ENCODE assay signal across 8 cellular contexts in the genomic region with DNA sequence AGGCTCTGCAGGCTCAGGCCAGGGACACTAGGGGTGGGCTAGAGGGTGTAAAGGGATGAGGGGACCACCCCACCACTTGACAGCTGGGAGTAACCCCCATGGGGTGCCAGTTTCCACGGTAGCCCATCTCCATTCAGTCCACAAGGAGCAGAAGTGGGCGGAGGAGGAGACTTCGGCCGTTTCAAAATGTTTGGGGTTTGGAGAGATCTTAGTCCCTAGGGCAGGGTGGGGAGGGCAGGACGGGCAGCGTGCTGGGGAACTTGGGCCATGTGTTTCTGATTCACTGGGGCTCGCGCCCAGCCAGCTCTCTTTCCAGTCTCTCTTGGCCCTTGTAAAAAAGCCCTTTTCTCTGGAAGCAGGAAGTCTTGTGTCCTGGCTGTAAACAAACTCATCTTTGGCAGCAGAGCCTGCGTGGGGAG. TPM values are rescaled to one million over a fixed set of nuclear protein-coding genes. Genes with fewer than 3 reads are reported as not detected.
A peak's percentile ranks its signal among the peaks of the same experiment; 100 is the strongest.
DNase-seq lines count a peak whose midpoint lies in the region; ATAC-seq and TF ChIP-seq lines count a peak whose summit lies in the region.

No MANE protein-coding gene starts in this region.

- no peaks in the 10 kb centered on the region for H3K9me3 ChIP-seq in OCI-LY3 (ENCODE audit: insufficient read depth, low read length)

- no peak overlapping the region for H3K27ac ChIP-seq in OCI-LY3 (ENCODE audit: low read length)

- H3K4me1 ChIP-seq in OCI-LY3 (ENCODE audit: low read length) = peaks cover 23% of the 10 kb centered on the region

- no peaks in the 10 kb centered on the region for H3K79me2 ChIP-seq in OCI-LY3 (ENCODE audit: low read length)

- peak overlapping the region; percentile 24; the same call in 1 of the 2 replicates for H2AFZ ChIP-seq in OCI-LY3 (ENCODE audit: low read depth, low read length)

- peak; percentile 91 for DNase-seq in AG09319 (ENCODE audit: extremely low read depth, low read depth)
- DNase-seq in naive B cell = no peak
- no peak for DNase-seq in NCI-H2227 treated with DMSO at 0.1 percent for 48 hours (lab: John Stamatoyannopoulos, UW)
- DNase-seq in T-helper 1 cell = no peak
- DNase-seq in occipital lobe (lab: John Stamatoyannopoulos, UW) = no peak

- H3K27ac Mint-ChIP-seq in naive B cell = peak overlapping the region; percentile 67 to 99 (median 93)

- peak overlapping the region; percentile 51 to 95 (median 87) for H3K4me3 Mint-ChIP-seq in naive B cell

- H3K27me3 ChIP-seq in OCI-LY3 (ENCODE audit: low read depth, low read length) = no peaks in the 10 kb centered on the region

- no peak; the same call in 1 of the 2 replicates for TF ChIP-seq CTCF in AG09319 (IDR thresholded peaks at IDR 0.05; ENCODE audit: low read depth, low read length)
- TF ChIP-seq CTCF in OCI-LY3 (IDR thresholded peaks at IDR 0.05; ENCODE audit: low read depth, low read length) = no peak

- ATAC-seq in esophagus mucosa (peak; percentile 43), naive B cell (ENCODE audit: low read depth in 2 of 2) (no peak), HG02759 (IDR thresholded peaks at IDR 0.05; ENCODE audit: unreplicated experiment) (no peak)

- H3K4me3 ChIP-seq in OCI-LY3 (ENCODE audit: low read length) = peak overlapping the region; percentile 83; the same call in 1 of the 2 replicates

- peak overlapping the region; percentile 100 for H3K4me2 ChIP-seq in OCI-LY3 (ENCODE audit: low read length)

- no peaks in the 10 kb centered on the region for H3K9me3 Mint-ChIP-seq in naive B cell

- no peaks in the 10 kb centered on the region for H4K20me1 ChIP-seq in OCI-LY3 (ENCODE audit: insufficient read depth, low read length)

- H3K36me3 ChIP-seq in OCI-LY3 (replicated peaks; ENCODE audit: low read depth, low read length) = no peaks in the 10 kb centered on the region

- no peaks in the 10 kb centered on the region for H3K27me3 Mint-ChIP-seq in naive B cell

- H3K4me1 Mint-ChIP-seq in naive B cell = peaks cover 30 to 52% (median 48%) of the 10 kb centered on the region in 3 donors

- H3K9ac ChIP-seq in OCI-LY3 (ENCODE audit: low read length) = no peak overlapping the region

- no peaks in the 10 kb centered on the region for H3K36me3 Mint-ChIP-seq in naive B cell

RNA-seq across cellular contexts. Expression of a gene that starts 8.3 kb away (rescaled TPM):
- total RNA-seq in esophagus mucosa (2.6 TPM), occipital lobe (1.2 TPM)
- polyA plus RNA-seq in naive B cell (ENCODE audit: low read depth in 6 of 6) = 1 to 10 TPM in 2 of 6 donors, under 1 TPM in 4; 0.21 to 2.4 (median 0.79) TPM

RNA-seq across cellular contexts. Expression of a gene that starts 10.6 kb away (rescaled TPM):
- total RNA-seq in esophagus mucosa (0.64 TPM), occipital lobe (1.9 TPM)
- polyA plus RNA-seq in naive B cell (ENCODE audit: low read depth in 6 of 6) = 10 to 100 TPM; 21.6 to 54.4 (median 34.3) TPM

RNA-seq across cellular contexts. Expression of a gene that starts 28.0 kb away (rescaled TPM):
- total RNA-seq in esophagus mucosa (36.8 TPM), occipital lobe (2.2 TPM)
- polyA plus RNA-seq in naive B cell (ENCODE audit: low read depth in 6 of 6) = 100 to 1,000 TPM in 1 of 6 donors, 10 to 100 TPM in 5; 44.0 to 148 (median 51.7) TPM

RNA-seq across cellular contexts. Expression of a gene that starts 56.4 kb away (rescaled TPM):
- total RNA-seq in esophagus mucosa = 24.0 TPM
- polyA plus RNA-seq in naive B cell (ENCODE audit: low read depth in 6 of 6) = 1 to 10 TPM in 1 of 6 donors, under 1 TPM in 4, not detected in 1; 0.22 to 1.0 (median 0.48) TPM
- not detected for total RNA-seq in occipital lobe

Comparison
In these comparisons a context has a peak if more than half of its experiments do, and no peak if none do; other contexts are left out.
1. RNA of a gene that starts 28.0 kb away (total RNA-seq): 36.8 TPM in esophagus mucosa (single experiment); 2.2 TPM in occipital lobe (single experiment); every median in the first group is over 10 times any median in the second.